Comparison of ENCODE assay signal across 8 cellular contexts in the genomic region with DNA sequence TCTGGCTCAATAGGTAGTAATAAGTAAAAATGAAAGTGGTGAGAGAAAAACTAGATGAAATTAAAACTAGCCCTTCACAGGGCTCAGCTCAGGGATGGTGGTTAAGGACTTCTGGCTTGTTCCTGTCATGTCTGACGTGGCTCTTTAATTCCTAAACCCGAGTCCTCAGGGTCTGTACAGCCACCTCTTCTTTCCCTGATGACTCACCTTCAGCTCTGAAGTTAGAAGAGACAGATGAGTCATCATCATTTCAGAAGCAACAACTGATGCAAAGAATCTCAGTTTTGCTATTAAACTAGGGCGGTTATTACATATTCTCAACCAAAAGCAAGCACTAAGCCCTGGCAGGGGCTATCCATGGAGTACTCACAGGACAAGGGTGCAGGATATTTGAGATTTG. TPM values are rescaled to one million over a fixed set of nuclear protein-coding genes. Genes with fewer than 3 reads are reported as not detected.
DNase-seq lines count a peak whose midpoint lies in the region; ATAC-seq and FAIRE-seq lines count a peak whose summit lies in the region.

No MANE protein-coding gene starts in this region.

- peak; percentile 94 for ATAC-seq in HG02763 (IDR thresholded peaks at IDR 0.05; ENCODE audit: unreplicated experiment)

- peak; percentile 8 for DNase-seq in stimulated activated CD4-positive, alpha-beta T cell treated with anti-CD3 and anti-CD28 coated beads, Interleukin-12 subunit alpha, Interleukin-12 subunit beta, amount 100 ng/mL, for 4 hours
- DNase-seq in stimulated activated CD4-positive, alpha-beta T cell treated with anti-CD3 and anti-CD28 coated beads, Interleukin-4, amount 100 ng/mL, for 1 hour = no peak
- DNase-seq in RCC 7860 (ENCODE audit: low spot score) (peak; percentile 99), dermis blood vessel endothelial cell (peak; percentile 85), NCI-H345 (lab: John Stamatoyannopoulos, UW) (no peak), C1 segment of cervical spinal cord (lab: John Stamatoyannopoulos, UW) (no peak)
- DNase-seq in stimulated activated CD4-positive, alpha-beta T cell treated with anti-CD3 and anti-CD28 coated beads, Interleukin-1b, Interleukin-23, amount 100 ng/mL, for 48 hours = peak; percentile 42

- FAIRE-seq in RCC 7860 (lab: Jason Lieb, UNC) = peak; percentile 98

RNA-seq across cellular contexts. Expression of a gene that starts 24.0 kb away (rescaled TPM):
- 0.85 and 1.3 TPM in 2 replicates for total RNA-seq in dermis blood vessel endothelial cell

Comparison
In these comparisons a context has a peak if more than half of its experiments do, and no peak if none do; other contexts are left out.
1. DNase-seq: peak in stimulated activated CD4-positive, alpha-beta T cell treated with anti-CD3 and anti-CD28 coated beads, Interleukin-12 subunit alpha, Interleukin-12 subunit beta, amount 100 ng/mL, for 4 hours (single experiment), RCC 7860 (single experiment), dermis blood vessel endothelial cell (single experiment) and stimulated activated CD4-positive, alpha-beta T cell treated with anti-CD3 and anti-CD28 coated beads, Interleukin-1b, Interleukin-23, amount 100 ng/mL, for 48 hours (single experiment); none in stimulated activated CD4-positive, alpha-beta T cell treated with anti-CD3 and anti-CD28 coated beads, Interleukin-4, amount 100 ng/mL, for 1 hour (single experiment), NCI-H345 (single experiment) and C1 segment of cervical spinal cord (0 of 14).